22 cellular contexts compared by ENCODE assay signal in genomic region chr12:53288322-53288721, GRCh38. TPM values are rescaled to one million over a fixed set of nuclear protein-coding genes. Genes with fewer than 3 reads are reported as not detected.
DNase-seq lines count a peak whose midpoint lies in the region; ATAC-seq and TF ChIP-seq lines count a peak whose summit lies in the region.
"Had no signal": no experiment of that assay in that cellular context is flagged by ENCODE, and none has a peak within 500 bp of the region (broad histone marks: within the 10 kb centered on the region; RNA-seq: fewer than 3 reads in every experiment).

No MANE protein-coding gene starts in this region.

- H3K9me3 ChIP-seq in T-helper 17 cell (ENCODE audit: control insufficient read depth, low read length, poor library complexity, severe bottlenecking) (no peaks in the 10 kb centered on the region), left lung (no peaks in the 10 kb centered on the region)
- H3K9me3 ChIP-seq: A549, right atrium auricular region, upper lobe of left lung had no signal

- peaks cover 72% of the 10 kb centered on the region for H3K36me3 Mint-ChIP-seq in activated naive CD4-positive, alpha-beta T cell treated with anti-CD3 and anti-CD28 coated beads for 36 hours (ENCODE audit: low read depth)
- no peaks in the 10 kb centered on the region for H3K36me3 Mint-ChIP-seq in T-helper 17 cell (ENCODE audit: low read depth)
- H3K36me3 Mint-ChIP-seq: CD8-positive, alpha-beta memory T cell had no signal

- DNase-seq in activated naive CD4-positive, alpha-beta T cell treated with anti-CD3 and anti-CD28 coated beads for 36 hours, result no peak
- DNase-seq in activated naive CD4-positive, alpha-beta T cell treated with anti-CD3 and anti-CD28 coated beads, Interleukin-2, amount 50 U/mL, for 16 hours, result no peak
- no peak for DNase-seq in T-helper 17 cell
- DNase-seq in dedifferentiated amniotic fluid mesenchymal stem cell (ENCODE audit: extremely low spot score), result peak; percentile 7
- DNase-seq in left lung, result no peak
- DNase-seq in NCI-H2171 (lab: John Stamatoyannopoulos, UW), result no peak
- DNase-seq in inferior parietal cortex (ENCODE audit: extremely low spot score), result no peak
- DNase-seq in activated effector memory CD4-positive, alpha-beta T cell treated with Interleukin-2 at 50 U/mL for 16 hours, result no peak
- DNase-seq: DMS153, NCI-H524 treated with DMSO at 0.1 percent for 48 hours, SHP77 treated with DMSO at 0.1 percent for 48 hours had no signal

- intact Hi-C loops in activated naive CD4-positive, alpha-beta T cell treated with anti-CD3 and anti-CD28 coated beads for 36 hours (cut with micrococcal nuclease), result no loop called here
- intact Hi-C loops in left lung (cut with DNase I), result loop anchor here in 1 of 2 donors (2.0 kb wide), 1 partner anchor 76 kb away; no protein-coding TSS in a partner anchor

- H3K27ac ChIP-seq in left lung, result no peak overlapping the region
- H3K27ac ChIP-seq: A549, GM23248, parathyroid adenoma, PC-9, right atrium auricular region, upper lobe of left lung had no signal

- peaks cover 23% of the 10 kb centered on the region for H3K4me1 Mint-ChIP-seq in activated naive CD4-positive, alpha-beta T cell treated with anti-CD3 and anti-CD28 coated beads for 36 hours (ENCODE audit: low read depth)
- peaks cover 8% of the 10 kb centered on the region for H3K4me1 Mint-ChIP-seq in T-helper 17 cell

- no peak overlapping the region for H3K4me3 Mint-ChIP-seq in activated naive CD4-positive, alpha-beta T cell treated with anti-CD3 and anti-CD28 coated beads for 36 hours
- no peak overlapping the region for H3K4me3 Mint-ChIP-seq in T-helper 17 cell
- H3K4me3 Mint-ChIP-seq: B cell; CD8-positive, alpha-beta memory T cell had no signal

- no peaks in the 10 kb centered on the region for H3K27me3 ChIP-seq in left lung
- H3K27me3 ChIP-seq: right atrium auricular region, upper lobe of left lung had no signal

- no peak overlapping the region for H3K4me3 ChIP-seq in left lung
- H3K4me3 ChIP-seq: A549, GM23248, PC-9, right atrium auricular region, upper lobe of left lung had no signal

- TF ChIP-seq CTCF in left lung (IDR thresholded peaks at IDR 0.05), result no peak

- no peaks in the 10 kb centered on the region for H3K9me3 Mint-ChIP-seq in activated naive CD4-positive, alpha-beta T cell treated with anti-CD3 and anti-CD28 coated beads for 36 hours
- H3K9me3 Mint-ChIP-seq: CD8-positive, alpha-beta memory T cell had no signal

- no peaks in the 10 kb centered on the region for H3K27me3 Mint-ChIP-seq in activated naive CD4-positive, alpha-beta T cell treated with anti-CD3 and anti-CD28 coated beads for 36 hours (ENCODE audit: low read depth)
- H3K27me3 Mint-ChIP-seq in T-helper 17 cell, result no peaks in the 10 kb centered on the region
- H3K27me3 Mint-ChIP-seq: B cell; CD8-positive, alpha-beta memory T cell had no signal

- ATAC-seq in T-helper 17 cell (no peak), left lung (peak; percentile 8)

- peak overlapping the region; percentile 2 for H3K27ac Mint-ChIP-seq in activated naive CD4-positive, alpha-beta T cell treated with anti-CD3 and anti-CD28 coated beads for 36 hours
- H3K27ac Mint-ChIP-seq in T-helper 17 cell, result peak overlapping the region; percentile 83

- CTCF ChIA-PET in activated naive CD4-positive, alpha-beta T cell treated with anti-CD3 and anti-CD28 coated beads for 36 hours (lab: Charles Lee), result interaction anchor here (1.0 to 12.3 kb wide), 7 partner anchors 20 to 130 kb away, joined by 3 to 154 read pairs (median 7); partner anchors contain the start of gene ESPL1

- H3K36me3 ChIP-seq in left lung, result peaks cover 0 to 18% of the 10 kb centered on the region in 2 donors
- H3K36me3 ChIP-seq: right atrium auricular region, upper lobe of left lung had no signal

- peaks cover 0 to 2% of the 10 kb centered on the region in 2 donors for H3K4me1 ChIP-seq in left lung
- H3K4me1 ChIP-seq: A549, right atrium auricular region, upper lobe of left lung had no signal

RNA-seq across cellular contexts. Expression of gene PFDN5, which starts 7.0 kb away (rescaled TPM):
- 100 to 1,000 TPM; 376 to 383 TPM for total RNA-seq in activated naive CD4-positive, alpha-beta T cell treated with anti-CD3 and anti-CD28 coated beads for 36 hours
- 100 to 1,000 TPM; 566 to 600 TPM for total RNA-seq in T-helper 17 cell
- total RNA-seq in left lung, result 100 to 1,000 TPM; 321 to 370 TPM

RNA-seq across cellular contexts. Expression of gene MYG1, which starts 11.2 kb away (rescaled TPM):
- total RNA-seq in activated naive CD4-positive, alpha-beta T cell treated with anti-CD3 and anti-CD28 coated beads for 36 hours, result 10 to 100 TPM; 59.6 to 68.4 TPM
- 10 to 100 TPM; 30.6 to 32.5 TPM for total RNA-seq in T-helper 17 cell
- total RNA-seq in left lung, result 10 to 100 TPM; 27.7 to 45.2 TPM

RNA-seq across cellular contexts. Expression of gene ESPL1, which starts 20.2 kb away (rescaled TPM):
- total RNA-seq in activated naive CD4-positive, alpha-beta T cell treated with anti-CD3 and anti-CD28 coated beads for 36 hours, result 10 to 100 TPM; 53.3 to 54.2 TPM
- under 1 TPM; 0.30 to 0.83 TPM for total RNA-seq in T-helper 17 cell
- 1 to 10 TPM; 2.8 to 4.1 TPM for total RNA-seq in left lung

RNA-seq across cellular contexts. Expression of gene AAAS, which starts 33.1 kb away (rescaled TPM):
- 10 to 100 TPM; 81.0 to 83.4 TPM for total RNA-seq in activated naive CD4-positive, alpha-beta T cell treated with anti-CD3 and anti-CD28 coated beads for 36 hours
- 10 to 100 TPM; 31.2 to 31.8 TPM for total RNA-seq in T-helper 17 cell
- total RNA-seq in left lung, result 10 to 100 TPM; 44.0 to 51.2 TPM

RNA-seq across cellular contexts. Expression of gene SP7, which starts 47.8 kb away (rescaled TPM):
- not detected for total RNA-seq in activated naive CD4-positive, alpha-beta T cell treated with anti-CD3 and anti-CD28 coated beads for 36 hours
- total RNA-seq in T-helper 17 cell (not detected), left lung (under 1 TPM in 1 of 2 donors, not detected in 1; 0.64 TPM)
- total RNA-seq: B cell; CD8-positive, alpha-beta memory T cell; dermis microvascular lymphatic vessel endothelial cell; GM23248; LHCN-M2; lung microvascular endothelial cell; PC-9; right atrium auricular region; upper lobe of left lung had no signal

Comparison
In these comparisons a context has a peak if more than half of its experiments do, and no peak if none do; other contexts are left out.
1. RNA of gene ESPL1, which starts 20.2 kb away (total RNA-seq): 53.3 to 54.2 TPM in activated naive CD4-positive, alpha-beta T cell treated with anti-CD3 and anti-CD28 coated beads for 36 hours; 2.8 to 4.1 TPM in left lung and 0.30 to 0.83 TPM in T-helper 17 cell; every median in the first group is over 10 times any median in the second.